ENCODE assay signal across 1 cellular context in the genomic region with DNA sequence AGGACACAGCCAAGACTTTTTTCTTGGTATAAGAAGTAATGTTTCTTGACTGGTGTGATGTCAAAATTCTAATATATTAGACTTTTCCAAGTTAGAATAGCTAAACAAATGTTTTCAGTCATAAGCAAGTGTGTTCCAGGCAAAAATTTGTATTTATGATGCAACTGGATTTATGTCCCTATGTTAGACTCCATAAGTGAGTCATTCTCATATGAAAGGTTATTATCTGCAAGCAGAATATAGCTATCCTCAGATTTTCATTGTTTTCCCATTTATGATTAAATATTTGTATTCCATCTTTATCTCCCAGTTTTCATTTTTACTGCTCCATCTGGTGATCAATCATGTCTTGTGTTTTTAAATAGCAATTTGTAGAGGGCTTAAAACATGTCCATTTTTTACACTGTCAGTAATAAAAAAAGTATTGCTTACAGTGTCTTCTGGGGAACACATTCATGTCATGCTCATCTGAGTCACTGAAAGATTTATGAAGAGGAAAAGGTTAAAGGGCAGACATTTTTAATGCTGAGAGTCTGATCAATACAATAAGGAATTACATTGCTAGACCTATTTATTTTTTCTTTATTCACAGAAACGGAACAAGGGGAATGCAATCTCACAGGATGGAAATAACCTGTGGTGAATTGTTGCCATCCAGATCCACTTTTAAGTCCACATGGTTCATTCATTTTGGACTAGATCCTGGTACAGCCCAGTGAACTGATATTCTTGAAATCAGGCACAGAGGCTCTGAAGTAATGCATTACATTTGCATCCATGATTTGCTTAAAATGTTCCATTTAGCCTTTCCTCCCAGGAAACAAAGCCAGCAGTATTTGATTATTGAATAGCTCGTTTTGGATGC.
TF ChIP-seq lines count a peak whose summit lies in the region.

No MANE protein-coding gene starts in this region.

TF ChIP-seq in SK-N-SH, 30 proteins besides CTCF, POLR2A, EP300 and RAD21 (continued from another document):
- TF ChIP-seq TAF1 (IDR thresholded peaks at IDR 0.05; ENCODE audit: borderline replicate concordance, low read depth, low read length) (no peak), TCF12 (IDR thresholded peaks at IDR 0.05) (peak; percentile 24; the same call in 1 of the 2 replicates), GABPA (IDR thresholded peaks at IDR 0.05; ENCODE audit: low read depth) (no peak), FOSL2 (IDR thresholded peaks at IDR 0.05; ENCODE audit: borderline replicate concordance, low read depth) (peak; percentile 15; the same call in 1 of the 2 replicates), POLR2AphosphoS5 (IDR thresholded peaks at IDR 0.05; ENCODE audit: low read depth, low read length) (no peak), FOXM1 (IDR thresholded peaks at IDR 0.05; ENCODE audit: low read depth) (no peak), SMC3 (IDR thresholded peaks at IDR 0.05; ENCODE audit: low read depth, low read length) (no peak)
- TF ChIP-seq, protein P1, sequence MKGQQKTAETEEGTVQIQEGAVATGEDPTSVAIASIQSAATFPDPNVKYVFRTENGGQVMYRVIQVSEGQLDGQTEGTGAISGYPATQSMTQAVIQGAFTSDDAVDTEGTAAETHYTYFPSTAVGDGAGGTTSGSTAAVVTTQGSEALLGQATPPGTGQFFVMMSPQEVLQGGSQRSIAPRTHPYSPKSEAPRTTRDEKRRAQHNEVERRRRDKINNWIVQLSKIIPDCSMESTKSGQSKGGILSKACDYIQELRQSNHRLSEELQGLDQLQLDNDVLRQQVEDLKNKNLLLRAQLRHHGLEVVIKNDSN (IDR thresholded peaks at IDR 0.05; ENCODE audit: borderline replicate concordance, low read depth), result no peak
- TF ChIP-seq, protein P2, sequence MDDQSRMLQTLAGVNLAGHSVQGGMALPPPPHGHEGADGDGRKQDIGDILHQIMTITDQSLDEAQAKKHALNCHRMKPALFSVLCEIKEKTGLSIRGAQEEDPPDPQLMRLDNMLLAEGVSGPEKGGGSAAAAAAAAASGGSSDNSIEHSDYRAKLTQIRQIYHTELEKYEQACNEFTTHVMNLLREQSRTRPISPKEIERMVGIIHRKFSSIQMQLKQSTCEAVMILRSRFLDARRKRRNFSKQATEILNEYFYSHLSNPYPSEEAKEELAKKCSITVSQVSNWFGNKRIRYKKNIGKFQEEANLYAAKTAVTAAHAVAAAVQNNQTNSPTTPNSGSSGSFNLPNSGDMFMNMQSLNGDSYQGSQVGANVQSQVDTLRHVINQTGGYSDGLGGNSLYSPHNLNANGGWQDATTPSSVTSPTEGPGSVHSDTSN (IDR thresholded peaks at IDR 0.05), result peak; percentile 62; the same call in 1 of the 2 replicates
